11 cellular contexts compared by ENCODE assay signal in the genomic region with DNA sequence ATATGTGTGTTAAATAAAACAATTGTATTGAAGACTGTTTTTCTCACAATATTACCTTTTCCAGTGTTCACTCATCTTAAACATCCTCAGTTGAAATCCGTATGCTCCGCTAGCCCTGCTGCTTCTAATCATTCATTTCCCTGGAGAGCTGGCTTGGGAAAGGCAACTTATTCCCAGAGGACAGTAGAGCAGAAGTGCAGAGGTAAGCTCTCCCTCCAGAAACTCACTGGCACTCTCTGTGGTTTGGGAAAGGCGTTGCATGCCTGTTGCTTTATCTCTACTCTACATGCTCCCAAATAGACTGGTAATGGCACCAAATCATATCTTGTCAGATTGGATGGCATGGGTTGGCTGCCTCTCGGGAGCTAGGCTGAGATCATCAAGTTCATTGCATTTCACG.
DNase-seq lines count a peak whose midpoint lies in the region; ATAC-seq and TF ChIP-seq lines count a peak whose summit lies in the region.
"Had no signal": no experiment of that assay in that cellular context is flagged by ENCODE, and none has a peak within 500 bp of the region (broad histone marks: within the 10 kb centered on the region; RNA-seq: fewer than 3 reads in every experiment).

No MANE protein-coding gene starts in this region.

- H3K4me3 Mint-ChIP-seq in endodermal cell (no peak overlapping the region), osteocyte (ENCODE audit: unreplicated experiment) (no peak overlapping the region)
- no peak overlapping the region for H3K4me3 Mint-ChIP-seq in activated naive CD8-positive, alpha-beta T cell treated with anti-CD3 and anti-CD28 coated beads, Interleukin-2, amount 50 U/mL, for 24 hours

- CTCF ChIA-PET in A673 (lab: Charles Lee): interaction anchor here (1.0 kb wide), 1 partner anchor 160 kb away, joined by 7 read pairs; no protein-coding TSS in a partner anchor

- H3K9me3 ChIP-seq in A673 (ENCODE audit: low read depth, low read length, poor library complexity, severe bottlenecking): no peaks in the 10 kb centered on the region
- no peaks in the 10 kb centered on the region for H3K9me3 ChIP-seq in endodermal cell (ENCODE audit: control insufficient read depth, low read length)

- H3K4me1 ChIP-seq in A673 (ENCODE audit: insufficient read depth, low read length, poor library complexity, severe bottlenecking): peaks cover 9% of the 10 kb centered on the region
- peaks cover 19% of the 10 kb centered on the region for H3K4me1 ChIP-seq in endodermal cell (ENCODE audit: control insufficient read depth, insufficient read depth, low read length)

- no TSS peak for BruUV-seq in A673 (replicated peaks; lab: Mats Ljungman, UMichigan)

- TF ChIP-seq CTCF in A673 (conservative IDR thresholded peaks at IDR 0.05; ENCODE audit: low read depth, low read length) (peak; percentile 60), HFF-Myc (IDR thresholded peaks at IDR 0.05; ENCODE audit: low read depth, low read length, missing control alignments) (peak; percentile 11), endodermal cell (conservative IDR thresholded peaks at IDR 0.05) (peak; percentile 68), osteocyte (IDR thresholded peaks at IDR 0.05) (no peak)

- no peak for ATAC-seq in activated naive CD8-positive, alpha-beta T cell treated with anti-CD3 and anti-CD28 coated beads, Interleukin-2, amount 50 U/mL, for 24 hours

- H3K4me3 ChIP-seq in A673 (ENCODE audit: low read depth, low read length, poor library complexity, severe bottlenecking) (no peak overlapping the region), HFF-Myc (replicated peaks; ENCODE audit: low read depth, low read length) (no peak overlapping the region), endodermal cell (ENCODE audit: low read length) (no peak overlapping the region)
- H3K4me3 ChIP-seq: skin epidermis had no signal

- H3K27me3 ChIP-seq in A673 (replicated peaks; ENCODE audit: insufficient read depth, low read depth, low read length, poor library complexity): no peaks in the 10 kb centered on the region
- H3K27me3 ChIP-seq in endodermal cell (ENCODE audit: control insufficient read depth, insufficient read depth, low read length, poor library complexity, severe bottlenecking): no peaks in the 10 kb centered on the region

- H3K36me3 ChIP-seq in A673 (ENCODE audit: insufficient read depth, low read length, poor library complexity, severe bottlenecking): no peaks in the 10 kb centered on the region
- no peaks in the 10 kb centered on the region for H3K36me3 ChIP-seq in endodermal cell (ENCODE audit: control insufficient read depth, insufficient read depth, low read length)

- intact Hi-C loops in A673 (cut with micrococcal nuclease; ENCODE audit: unreplicated experiment): no loop called here

- no peak overlapping the region for H3K9ac ChIP-seq in endodermal cell (ENCODE audit: extremely low read depth, low read length, poor library complexity, severe bottlenecking)

- H3K27ac ChIP-seq in A673 (ENCODE audit: low read depth, low read length, poor library complexity, severe bottlenecking) (no peak overlapping the region), endodermal cell (ENCODE audit: low read depth, low read length) (no peak overlapping the region)
- H3K27ac ChIP-seq: skin epidermis had no signal

- POLR2A ChIA-PET in A673 (lab: Charles Lee; ENCODE audit: low non-redundant PET): no interaction called here

- DNase-seq in A673 (ENCODE audit: low spot score) (peak; percentile 77), HFF-Myc (ENCODE audit: extremely low read depth, low read depth) (no peak), NCI-H69 (lab: John Stamatoyannopoulos, UW) (peak; percentile 94), endodermal cell (peak; percentile 74), osteocyte (ENCODE audit: extremely low spot score, unreplicated experiment) (no peak), HCEC 1CT (no peak), NCI-H774 (lab: John Stamatoyannopoulos, UW) (no peak)
- no peak for DNase-seq in activated naive CD8-positive, alpha-beta T cell treated with anti-CD3 and anti-CD28 coated beads, Interleukin-2, amount 50 U/mL, for 24 hours
- DNase-seq: AML-193, NCI-H510A treated with DMSO at 0.1 percent for 48 hours had no signal

- H3K36me3 Mint-ChIP-seq in endodermal cell (ENCODE audit: low read depth) (no peaks in the 10 kb centered on the region), osteocyte (ENCODE audit: unreplicated experiment) (peaks cover 28% of the 10 kb centered on the region)
- peaks cover 22% of the 10 kb centered on the region for H3K36me3 Mint-ChIP-seq in activated naive CD8-positive, alpha-beta T cell treated with anti-CD3 and anti-CD28 coated beads, Interleukin-2, amount 50 U/mL, for 24 hours (ENCODE audit: low read depth)

- H3K9me3 Mint-ChIP-seq in endodermal cell (peaks cover 8% of the 10 kb centered on the region), osteocyte (ENCODE audit: unreplicated experiment) (no peaks in the 10 kb centered on the region)
- no peaks in the 10 kb centered on the region for H3K9me3 Mint-ChIP-seq in activated naive CD8-positive, alpha-beta T cell treated with anti-CD3 and anti-CD28 coated beads, Interleukin-2, amount 50 U/mL, for 24 hours

- no peak overlapping the region for H3K27ac Mint-ChIP-seq in endodermal cell
- no peak overlapping the region for H3K27ac Mint-ChIP-seq in osteocyte (ENCODE audit: unreplicated experiment)
- H3K27ac Mint-ChIP-seq in activated naive CD8-positive, alpha-beta T cell treated with anti-CD3 and anti-CD28 coated beads, Interleukin-2, amount 50 U/mL, for 24 hours: no peak overlapping the region

- H3K27me3 Mint-ChIP-seq in endodermal cell (ENCODE audit: insufficient read depth): no peaks in the 10 kb centered on the region
- H3K27me3 Mint-ChIP-seq in osteocyte (ENCODE audit: unreplicated experiment): no peaks in the 10 kb centered on the region
- H3K27me3 Mint-ChIP-seq in activated naive CD8-positive, alpha-beta T cell treated with anti-CD3 and anti-CD28 coated beads, Interleukin-2, amount 50 U/mL, for 24 hours: no peaks in the 10 kb centered on the region

- 86 to 94% methylated on average over 5 of the region's 5 CpGs for WGBS in endodermal cell (ENCODE audit: insufficient coverage in 1 of 2, insufficient read length in 1 of 2), 2 experiments

- peaks cover 53% of the 10 kb centered on the region for H3K4me1 Mint-ChIP-seq in endodermal cell
- H3K4me1 Mint-ChIP-seq in osteocyte (ENCODE audit: unreplicated experiment): peaks cover 5% of the 10 kb centered on the region
- peaks cover 5% of the 10 kb centered on the region for H3K4me1 Mint-ChIP-seq in activated naive CD8-positive, alpha-beta T cell treated with anti-CD3 and anti-CD28 coated beads, Interleukin-2, amount 50 U/mL, for 24 hours

Comparison
In these comparisons a context has a peak if more than half of its experiments do, and no peak if none do; other contexts are left out.
1. DNase-seq: peak in A673 (single experiment), NCI-H69 (single experiment) and endodermal cell (single experiment); none in HFF-Myc (single experiment), osteocyte (single experiment), HCEC 1CT (single experiment), NCI-H774 (single experiment) and activated naive CD8-positive, alpha-beta T cell treated with anti-CD3 and anti-CD28 coated beads, Interleukin-2, amount 50 U/mL, for 24 hours (single experiment).